1 cellular context compared by ENCODE assay signal in genomic region chr1:33396188-33397124, GRCh38.
TF ChIP-seq lines count a peak whose summit lies in the region.

No MANE protein-coding gene starts in this region.

TF ChIP-seq in HepG2, 621 proteins besides CTCF, POLR2A, EP300 and RAD21:
- TF ChIP-seq ZNF512 (CRISPR knock-in tag; IDR thresholded peaks at IDR 0.05), result no peak
- peak; percentile 14 for TF ChIP-seq HNRNPK (IDR thresholded peaks at IDR 0.05; ENCODE audit: low read depth, low read length, poor library complexity, severe bottlenecking)
- peak; percentile 64; the same call in 1 of the 2 replicates for TF ChIP-seq ZNF629 (CRISPR knock-in tag; conservative IDR thresholded peaks at IDR 0.05)
- TF ChIP-seq RARA (CRISPR knock-in tag; IDR thresholded peaks at IDR 0.05), result no peak
- TF ChIP-seq ZNF543 (CRISPR knock-in tag; IDR thresholded peaks at IDR 0.05), result no peak
TF ChIP-seq in HepG2: peak in this region for 2.
